Comparison of ENCODE assay signal across 8 cellular contexts in genomic region chr10:12707461-12708185, GRCh38.
DNase-seq lines count a peak whose midpoint lies in the region; ATAC-seq and TF ChIP-seq lines count a peak whose summit lies in the region.

No MANE protein-coding gene starts in this region.

- H3K9me3 Mint-ChIP-seq in activated T-cell treated with anti-CD3 and anti-CD28 coated beads, Interleukin-2, amount 50 U/mL, for 72 hours = no peaks in the 10 kb centered on the region

- H3K36me3 Mint-ChIP-seq in activated T-cell treated with anti-CD3 and anti-CD28 coated beads, Interleukin-2, amount 50 U/mL, for 72 hours (ENCODE audit: insufficient read depth in 2 of 2) = no peaks in the 10 kb centered on the region

- H3K27me3 ChIP-seq in MG63 = no peaks in the 10 kb centered on the region

- peak; percentile 23 for DNase-seq in NCI-H345 (lab: John Stamatoyannopoulos, UW)
- DNase-seq in NCI-H345 treated with DMSO at 0.1 percent for 48 hours (lab: John Stamatoyannopoulos, UW; ENCODE audit: unreplicated experiment) = no peak
- DNase-seq in MG63 = peak; percentile 89
- peak; percentile 47 to 60 for DNase-seq in activated T-cell treated with anti-CD3 and anti-CD28 coated beads, Interleukin-2, amount 50 U/mL, for 72 hours
- DNase-seq in Right ventricle myocardium superior = no peak
- no peak for DNase-seq in retinal pigment epithelial cell (ENCODE audit: low read depth)

- H3K4me3 Mint-ChIP-seq in activated T-cell treated with anti-CD3 and anti-CD28 coated beads, Interleukin-2, amount 50 U/mL, for 72 hours = peak overlapping the region in 1 of 2 donors; percentile 84

- H3K36me3 ChIP-seq in MG63 = no peaks in the 10 kb centered on the region

- H3K27ac Mint-ChIP-seq in activated T-cell treated with anti-CD3 and anti-CD28 coated beads, Interleukin-2, amount 50 U/mL, for 72 hours = peak overlapping the region; percentile 97

- H3K4me3 ChIP-seq in MG63 = no peak overlapping the region
- H3K4me3 ChIP-seq in retinal pigment epithelial cell (ENCODE audit: low read length) = no peak overlapping the region

- peak; percentile 59 for TF ChIP-seq CTCF in retinal pigment epithelial cell (conservative IDR thresholded peaks at IDR 0.05; ENCODE audit: low read depth, low read length)

- peak; percentile 33 to 52 for ATAC-seq in activated T-cell treated with anti-CD3 and anti-CD28 coated beads, Interleukin-2, amount 50 U/mL, for 72 hours (replicated peaks in 1 of 2)
- ATAC-seq in Right ventricle myocardium superior (ENCODE audit: poor library complexity) (peak; percentile 71), GM18907 (IDR thresholded peaks at IDR 0.05; ENCODE audit: unreplicated experiment) (no peak), GM18498 (IDR thresholded peaks at IDR 0.05; ENCODE audit: unreplicated experiment) (no peak)

- H3K4me1 Mint-ChIP-seq in activated T-cell treated with anti-CD3 and anti-CD28 coated beads, Interleukin-2, amount 50 U/mL, for 72 hours (ENCODE audit: low read depth) = peaks cover 80% of the 10 kb centered on the region

- no peaks in the 10 kb centered on the region for H3K27me3 Mint-ChIP-seq in activated T-cell treated with anti-CD3 and anti-CD28 coated beads, Interleukin-2, amount 50 U/mL, for 72 hours (ENCODE audit: low read depth)

- H3K9me3 ChIP-seq in MG63 = peaks cover 5% of the 10 kb centered on the region

- intact Hi-C loops in Right ventricle myocardium superior (cut with DNase I) = no loop called here

Comparison
In these comparisons a context has a peak if more than half of its experiments do, and no peak if none do; other contexts are left out.
1. DNase-seq: peak in NCI-H345 (single experiment), MG63 (single experiment) and activated T-cell treated with anti-CD3 and anti-CD28 coated beads, Interleukin-2, amount 50 U/mL, for 72 hours (2 of 2); none in NCI-H345 treated with DMSO at 0.1 percent for 48 hours (single experiment), Right ventricle myocardium superior (single experiment) and retinal pigment epithelial cell (single experiment).
2. ATAC-seq: peak in activated T-cell treated with anti-CD3 and anti-CD28 coated beads, Interleukin-2, amount 50 U/mL, for 72 hours (2 of 2) and Right ventricle myocardium superior (single experiment); none in GM18907 (single experiment) and GM18498 (single experiment).